ENCODE assay signal across 19 cellular contexts in genomic region chr6:7183707-7184106, GRCh38.
DNase-seq lines count a peak whose midpoint lies in the region; ATAC-seq and TF ChIP-seq lines count a peak whose summit lies in the region.
"Had no signal": no experiment of that assay in that cellular context is flagged by ENCODE, and none has a peak within 500 bp of the region (broad histone marks: within the 10 kb centered on the region; RNA-seq: fewer than 3 reads in every experiment).

No MANE protein-coding gene starts in this region.

- no peaks in the 10 kb centered on the region for H3K9me3 ChIP-seq in right atrium auricular region
- H3K9me3 ChIP-seq: HAP-1 had no signal

- no peak for DNase-seq in activated naive CD4-positive, alpha-beta T cell treated with anti-CD3 and anti-CD28 coated beads, Interleukin-2, amount 50 U/mL, for 72 hours (ENCODE audit: low spot score in 2 of 2)
- no peak for DNase-seq in activated naive CD4-positive, alpha-beta T cell (lab: John Stamatoyannopoulos, UW)
- peak; percentile 34 for DNase-seq in epithelial cell of esophagus (ENCODE audit: low read depth)
- DNase-seq in right atrium auricular region (ENCODE audit: low spot score): peak; percentile 48
- DNase-seq in stimulated activated CD4-positive, alpha-beta T cell treated with anti-CD3 and anti-CD28 coated beads, Interleukin-1b, Interleukin-23, amount 100 ng/mL, for 48 hours: no peak
- DNase-seq in NCI-H2029 (lab: John Stamatoyannopoulos, UW): no peak
- DNase-seq in SK-N-DZ (ENCODE audit: low spot score): no peak
- DNase-seq: 8988T, C1 segment of cervical spinal cord, COR-L47, DMS53, MV-4-11, NCI-H1436, NCI-H2081 treated with DMSO at 0.1 percent for 48 hours, NCI-H345, NCI-H526 treated with DMSO at 0.1 percent for 48 hours had no signal

- H3K36me3 Mint-ChIP-seq in activated naive CD4-positive, alpha-beta T cell treated with anti-CD3 and anti-CD28 coated beads, Interleukin-2, amount 50 U/mL, for 72 hours: peaks cover 16 to 34% of the 10 kb centered on the region in 2 donors

- peak overlapping the region; percentile 22 to 23 for H3K27ac Mint-ChIP-seq in activated naive CD4-positive, alpha-beta T cell treated with anti-CD3 and anti-CD28 coated beads, Interleukin-2, amount 50 U/mL, for 72 hours

- H3K4me3 ChIP-seq in epithelial cell of esophagus (ENCODE audit: low read length) (no peak overlapping the region), right atrium auricular region (no peak overlapping the region)
- H3K4me3 ChIP-seq: GM12878, HAP-1 had no signal

- H3K27me3 ChIP-seq in right atrium auricular region: no peaks in the 10 kb centered on the region

- no peak overlapping the region for H3K27ac ChIP-seq in right atrium auricular region

- TF ChIP-seq CTCF in epithelial cell of esophagus (IDR thresholded peaks at IDR 0.05; ENCODE audit: insufficient read depth, low read depth, low read length, missing control alignments) (no peak), right atrium auricular region (IDR thresholded peaks at IDR 0.05) (no peak)

- peaks cover 0 to 12% of the 10 kb centered on the region in 2 donors for H3K4me1 ChIP-seq in right atrium auricular region
- H3K4me1 ChIP-seq: HAP-1 had no signal

- H3K9me3 Mint-ChIP-seq in activated naive CD4-positive, alpha-beta T cell treated with anti-CD3 and anti-CD28 coated beads, Interleukin-2, amount 50 U/mL, for 72 hours: no peaks in the 10 kb centered on the region

- no peak for ATAC-seq in activated naive CD4-positive, alpha-beta T cell treated with anti-CD3 and anti-CD28 coated beads, Interleukin-2, amount 50 U/mL, for 72 hours
- no peak for ATAC-seq in HG02884 (IDR thresholded peaks at IDR 0.05; ENCODE audit: unreplicated experiment)
- ATAC-seq: GM12878 had no signal

- H3K36me3 ChIP-seq in right atrium auricular region: peaks cover 79% of the 10 kb centered on the region

Comparison
In these comparisons a context has a peak if more than half of its experiments do, and no peak if none do; other contexts are left out.
1. DNase-seq: peak in epithelial cell of esophagus (single experiment) and right atrium auricular region (single experiment); none in activated naive CD4-positive, alpha-beta T cell treated with anti-CD3 and anti-CD28 coated beads, Interleukin-2, amount 50 U/mL, for 72 hours (0 of 2), activated naive CD4-positive, alpha-beta T cell (0 of 4), stimulated activated CD4-positive, alpha-beta T cell treated with anti-CD3 and anti-CD28 coated beads, Interleukin-1b, Interleukin-23, amount 100 ng/mL, for 48 hours (single experiment), NCI-H2029 (single experiment) and SK-N-DZ (single experiment).